19 cellular contexts compared by ENCODE assay signal in the genomic region with DNA sequence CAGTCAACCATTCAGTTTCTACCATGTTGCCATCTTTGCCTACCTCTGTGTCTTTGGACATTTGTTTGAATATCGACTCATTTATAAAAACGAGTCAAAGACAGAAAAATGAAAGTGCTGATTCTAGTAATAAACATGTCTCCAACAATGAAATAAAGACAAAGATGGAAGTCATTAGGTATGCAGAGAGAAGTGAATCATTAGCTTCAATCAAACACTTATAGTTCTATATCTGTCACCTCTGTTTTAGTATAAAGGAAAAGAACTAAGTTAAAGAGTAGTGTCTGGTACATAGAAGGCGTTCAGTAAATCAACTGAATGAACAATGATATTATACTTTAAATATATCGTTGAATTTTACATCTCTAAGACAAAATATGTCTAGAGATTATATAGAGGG. TPM values are rescaled to one million over a fixed set of nuclear protein-coding genes. Genes with fewer than 3 reads are reported as not detected.
A peak's percentile ranks its signal among the peaks of the same experiment; 100 is the strongest.
DNase-seq lines count a peak whose midpoint lies in the region; ATAC-seq and TF ChIP-seq lines count a peak whose summit lies in the region.
"Had no signal": no experiment of that assay in that cellular context is flagged by ENCODE, and none has a peak within 500 bp of the region (broad histone marks: within the 10 kb centered on the region; RNA-seq: fewer than 3 reads in every experiment).

No MANE protein-coding gene starts in this region.

- peaks cover 5 to 6% of the 10 kb centered on the region in 2 donors for H3K4me1 ChIP-seq in mucosa of rectum (ENCODE audit: control insufficient read depth in 2 of 2, insufficient read depth in 2 of 2, low read length in 2 of 2)
- H3K4me1 ChIP-seq in stomach, result peaks cover 0 to 34% (median 18%) of the 10 kb centered on the region in 4 donors
- H3K4me1 ChIP-seq in adrenal gland (replicated peaks in 1 of 2), result peaks cover 0 to 4% of the 10 kb centered on the region in 2 donors

- peaks cover 26% of the 10 kb centered on the region for H3K4me1 Mint-ChIP-seq in activated CD4-positive, alpha-beta T cell treated with anti-CD3 and anti-CD28 coated beads, Interleukin-2, amount 10 ng/mL, durations not matched to agents 7 days and 5 days
- peaks cover 42% of the 10 kb centered on the region for H3K4me1 Mint-ChIP-seq in T-helper 17 cell

- TF ChIP-seq POLR2A in stomach (IDR thresholded peaks at IDR 0.05) (no peak), adrenal gland (IDR thresholded peaks at IDR 0.05) (no peak)

- H3K27me3 Mint-ChIP-seq in activated CD4-positive, alpha-beta T cell treated with anti-CD3 and anti-CD28 coated beads, Interleukin-2, amount 10 ng/mL, durations not matched to agents 7 days and 5 days, result peaks cover 6% of the 10 kb centered on the region
- no peaks in the 10 kb centered on the region for H3K27me3 Mint-ChIP-seq in T-helper 17 cell
- H3K27me3 Mint-ChIP-seq: activated CD4-positive, alpha-beta memory T cell treated with anti-CD3 and anti-CD28 coated beads for 36 hours had no signal

- no peak for ATAC-seq in T-helper 17 cell

- H3K9me3 ChIP-seq in T-helper 17 cell (ENCODE audit: control insufficient read depth, low read length, poor library complexity, severe bottlenecking) (no peaks in the 10 kb centered on the region), mucosa of rectum (ENCODE audit: control insufficient read depth in 2 of 2, low read length in 2 of 2) (no peaks in the 10 kb centered on the region), stomach (no peaks in the 10 kb centered on the region), adrenal gland (replicated peaks in 1 of 3) (no peaks in the 10 kb centered on the region)
- H3K9me3 ChIP-seq: Peyer's patch, thyroid gland had no signal

- H3K4me3 ChIP-seq in mucosa of rectum (ENCODE audit: low read length in 2 of 2) (no peak overlapping the region), stomach (no peak overlapping the region), adrenal gland (no peak overlapping the region)
- H3K4me3 ChIP-seq: thyroid gland had no signal

- H3K4me3 Mint-ChIP-seq in activated CD4-positive, alpha-beta T cell treated with anti-CD3 and anti-CD28 coated beads, Interleukin-2, amount 10 ng/mL, durations not matched to agents 7 days and 5 days, result peak overlapping the region; percentile 73
- H3K4me3 Mint-ChIP-seq in T-helper 17 cell, result no peak overlapping the region
- H3K4me3 Mint-ChIP-seq: activated CD4-positive, alpha-beta memory T cell treated with anti-CD3 and anti-CD28 coated beads for 36 hours had no signal

- POLR2A ChIA-PET in activated CD4-positive, alpha-beta T cell treated with anti-CD3 and anti-CD28 coated beads, Interleukin-2, amount 10 ng/mL, durations not matched to agents 7 days and 5 days (lab: Charles Lee), result no interaction called here

- peaks cover 2% of the 10 kb centered on the region for H3K36me3 Mint-ChIP-seq in activated CD4-positive, alpha-beta T cell treated with anti-CD3 and anti-CD28 coated beads, Interleukin-2, amount 10 ng/mL, durations not matched to agents 7 days and 5 days (ENCODE audit: low read depth)
- H3K36me3 Mint-ChIP-seq in T-helper 17 cell (ENCODE audit: low read depth), result no peaks in the 10 kb centered on the region
- H3K36me3 Mint-ChIP-seq: activated CD4-positive, alpha-beta memory T cell treated with anti-CD3 and anti-CD28 coated beads for 36 hours had no signal

- no peaks in the 10 kb centered on the region for H3K36me3 ChIP-seq in mucosa of rectum (ENCODE audit: control insufficient read depth in 2 of 2, insufficient read depth in 2 of 2, low read length in 2 of 2)
- H3K36me3 ChIP-seq in stomach, result no peaks in the 10 kb centered on the region
- no peaks in the 10 kb centered on the region for H3K36me3 ChIP-seq in adrenal gland (replicated peaks in 1 of 2)
- H3K36me3 ChIP-seq: Peyer's patch, thyroid gland had no signal

- no peak for DNase-seq in activated CD4-positive, alpha-beta T cell treated with anti-CD3 and anti-CD28 coated beads, Interleukin-2, amount 10 ng/mL, durations not matched to agents 7 days and 5 days
- DNase-seq in activated CD4-positive, alpha-beta T cell treated with anti-CD3 and anti-CD28 coated beads, Interleukin-2, amount 50 U/mL, for 4 hours, result no peak
- DNase-seq in T-helper 17 cell (no peak), stomach (no peak), NCI-H2029 (lab: John Stamatoyannopoulos, UW) (no peak), NCI-H1436 treated with DMSO at 0.1 percent for 48 hours (lab: John Stamatoyannopoulos, UW) (no peak), adrenal gland (no peak)
- DNase-seq: activated CD4-positive, alpha-beta memory T cell treated with anti-CD3 and anti-CD28 coated beads for 36 hours; amniotic stem cell; C1 segment of cervical spinal cord; HCEC 1CT; NCI-H1092 treated with DMSO at 0.1 percent for 48 hours; NCI-H2171 treated with DMSO at 0.1 percent for 48 hours; NCI-H774; Peyer's patch; small intestine; thyroid gland had no signal

- H3K27ac Mint-ChIP-seq in activated CD4-positive, alpha-beta T cell treated with anti-CD3 and anti-CD28 coated beads, Interleukin-2, amount 10 ng/mL, durations not matched to agents 7 days and 5 days, result no peak overlapping the region
- peak overlapping the region; percentile 91 for H3K27ac Mint-ChIP-seq in T-helper 17 cell
- H3K27ac Mint-ChIP-seq: activated CD4-positive, alpha-beta memory T cell treated with anti-CD3 and anti-CD28 coated beads for 36 hours had no signal

- H3K9me3 Mint-ChIP-seq in activated CD4-positive, alpha-beta T cell treated with anti-CD3 and anti-CD28 coated beads, Interleukin-2, amount 10 ng/mL, durations not matched to agents 7 days and 5 days, result peaks cover 6% of the 10 kb centered on the region
- H3K9me3 Mint-ChIP-seq: activated CD4-positive, alpha-beta memory T cell treated with anti-CD3 and anti-CD28 coated beads for 36 hours had no signal

- H3K27me3 ChIP-seq in mucosa of rectum (ENCODE audit: control insufficient read depth in 2 of 2, insufficient read depth in 2 of 2, low read length in 2 of 2) (no peaks in the 10 kb centered on the region), stomach (peaks cover 0 to 16% (median 6%) of the 10 kb centered on the region in 3 donors), adrenal gland (peaks cover 18% of the 10 kb centered on the region)
- H3K27me3 ChIP-seq: Peyer's patch, thyroid gland had no signal

- H3K9ac ChIP-seq in mucosa of rectum (ENCODE audit: low read depth in 1 of 2, low read length in 2 of 2), result no peak overlapping the region
- H3K9ac ChIP-seq: parathyroid adenoma had no signal

- intact Hi-C loops in stomach (cut with DNase I; ENCODE audit: low total_unique reads) (no loop called here), adrenal gland (cut with DNase I) (no loop called here)

- TF ChIP-seq EP300 in stomach (IDR thresholded peaks at IDR 0.05), result no peak

- TF ChIP-seq CTCF in stomach (IDR thresholded peaks at IDR 0.05) (no peak), adrenal gland (IDR thresholded peaks at IDR 0.05) (no peak)

- WGBS in stomach, 5 donors, result 89 to 94% (median 91%) methylated on average over 4 of the region's 4 CpGs
- WGBS in adrenal gland, 4 donors, result 88 to 93% (median 91%) methylated on average over 4 of the region's 4 CpGs

- H3K27ac ChIP-seq in mucosa of rectum (ENCODE audit: low read depth in 2 of 2, low read length in 2 of 2), result peak overlapping the region; percentile 57 to 82
- peak overlapping the region in 4 of 5 donors; percentile 80 to 93 (median 86) for H3K27ac ChIP-seq in stomach
- H3K27ac ChIP-seq in adrenal gland, result no peak overlapping the region
- H3K27ac ChIP-seq: parathyroid adenoma, thyroid gland had no signal

- CTCF ChIA-PET in activated CD4-positive, alpha-beta T cell treated with anti-CD3 and anti-CD28 coated beads, Interleukin-2, amount 10 ng/mL, durations not matched to agents 7 days and 5 days (lab: Charles Lee), result no interaction called here

RNA-seq across cellular contexts. Expression of gene TSPAN2, which starts 1.7 kb away (rescaled TPM):
- 1 to 10 TPM; 2.4 to 3.5 TPM for total RNA-seq in activated CD4-positive, alpha-beta T cell treated with anti-CD3 and anti-CD28 coated beads, Interleukin-2, amount 10 ng/mL, durations not matched to agents 7 days and 5 days
- total RNA-seq in T-helper 17 cell (10 to 100 TPM in 1 of 2 donors, 1 to 10 TPM in 1; 9.2 to 14.2 TPM), stomach (10 to 100 TPM in 3 of 5 donors, 1 to 10 TPM in 2; 2.6 to 39.7 (median 19.3) TPM), adrenal gland (1 to 10 TPM in 1 of 8 donors, under 1 TPM in 7; 0.28 to 1.4 (median 0.71) TPM)
- polyA plus RNA-seq in stomach (10 to 100 TPM in 1 of 3 donors, 1 to 10 TPM in 2; 5.7 to 13.4 (median 7.0) TPM), adrenal gland (1 to 10 TPM in 1 of 3 donors, under 1 TPM in 2; 0.38 to 1.5 (median 0.56) TPM)

Comparison
In these comparisons a context has a peak if more than half of its experiments do, and no peak if none do; other contexts are left out.
1. H3K27ac ChIP-seq: peak in mucosa of rectum (2 of 2) and stomach (4 of 5); none in adrenal gland (0 of 5).